In the genomic region with DNA sequence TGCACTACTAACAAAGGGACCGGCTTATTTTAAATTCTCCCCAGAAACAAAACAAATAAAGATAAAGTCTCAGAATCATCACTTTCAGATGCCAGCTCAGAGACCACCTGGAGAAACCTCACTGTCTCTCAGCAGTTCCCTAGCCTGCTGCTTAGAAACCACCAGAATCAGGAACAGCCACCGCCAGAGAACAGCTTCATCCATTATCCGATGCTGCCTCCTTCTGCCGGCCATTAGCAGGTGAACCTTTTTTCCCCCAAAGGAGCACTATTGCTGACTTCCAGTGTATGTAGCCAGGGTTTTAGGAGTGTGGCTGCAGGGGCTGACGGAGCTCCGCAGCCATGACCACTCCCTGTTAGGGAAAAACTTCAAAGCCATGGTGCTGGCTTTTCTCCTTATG, we compare ENCODE assay signal across 8 cellular contexts.
DNase-seq lines count a peak whose midpoint lies in the region; ATAC-seq and TF ChIP-seq lines count a peak whose summit lies in the region.

No MANE protein-coding gene starts in this region.

- ATAC-seq in T-cell (replicated peaks in 1 of 4): no peak

- DNase-seq in A172 (ENCODE audit: low spot score) (peak; percentile 49), anterior cingulate cortex (lab: John Stamatoyannopoulos, UW) (peak in 43 of 58 donors; percentile 2 to 60 (median 15)), hepatic stellate cell (ENCODE audit: low spot score) (peak; percentile 39), smooth muscle cell of the brain vasculature (ENCODE audit: low read depth, low spot score) (peak; percentile 49), T-cell (no peak)
- DNase-seq in activated T-helper 1 cell treated with anti-CD3 and anti-CD28 coated beads, Interleukin-12 subunit alpha, Interleukin-12 subunit beta, Interleukin-2, Interleukin-4 antibody, amounts not matched to agents 30 ng/mL and 10 ng/mL and 1 ng/mL, durations not matched to agents 14 hours and 24 hours and 36 hours (ENCODE audit: low spot score): no peak
- no peak for DNase-seq in central memory CD4-positive, alpha-beta T cell

- POLR2A ChIA-PET in HEK293 (lab: Yijun Ruan, JAX): no interaction called here
- POLR2A ChIA-PET in T-cell (lab: Charles Lee): interaction anchor here in 1 of 2 donors (0.7 kb wide), 1 partner anchor 770 kb away, joined by 3 read pairs; no protein-coding TSS in a partner anchor

- H3K4me1 ChIP-seq in HEK293 (ENCODE audit: control insufficient read depth, insufficient read depth, low read length): no peaks in the 10 kb centered on the region; the same call in 1 of the 2 replicates

- H3K4me3 ChIP-seq in HEK293 (ENCODE audit: low read depth, low read length): no peak overlapping the region

- H3K4me3 Mint-ChIP-seq in activated T-helper 1 cell treated with anti-CD3 and anti-CD28 coated beads, Interleukin-12 subunit alpha, Interleukin-12 subunit beta, Interleukin-2, Interleukin-4 antibody, amounts not matched to agents 30 ng/mL and 10 ng/mL and 1 ng/mL, durations not matched to agents 14 hours and 24 hours and 36 hours: no peak overlapping the region
- no peak overlapping the region for H3K4me3 Mint-ChIP-seq in T-cell

- H3K36me3 Mint-ChIP-seq in activated T-helper 1 cell treated with anti-CD3 and anti-CD28 coated beads, Interleukin-12 subunit alpha, Interleukin-12 subunit beta, Interleukin-2, Interleukin-4 antibody, amounts not matched to agents 30 ng/mL and 10 ng/mL and 1 ng/mL, durations not matched to agents 14 hours and 24 hours and 36 hours (ENCODE audit: low read depth): no peaks in the 10 kb centered on the region
- no peaks in the 10 kb centered on the region for H3K36me3 Mint-ChIP-seq in T-cell

- intact Hi-C loops in activated T-helper 1 cell treated with anti-CD3 and anti-CD28 coated beads, Interleukin-12 subunit alpha, Interleukin-12 subunit beta, Interleukin-2, Interleukin-4 antibody, amounts not matched to agents 30 ng/mL and 10 ng/mL and 1 ng/mL, durations not matched to agents 14 hours and 24 hours and 36 hours (cut with micrococcal nuclease): no loop called here

- H3K36me3 ChIP-seq in HEK293 (ENCODE audit: control insufficient read depth in 2 of 2, insufficient read depth in 1 of 2, low read length in 2 of 2): no peaks in the 10 kb centered on the region

- CTCF ChIA-PET in HEK293 (lab: Yijun Ruan, JAX) (interaction anchor here (0.6 to 1.4 kb wide), 6 partner anchors 10 to 1809 kb away, joined by 3 to 7 read pairs (median 4); no protein-coding TSS in a partner anchor), T-cell (lab: Charles Lee) (interaction anchor here in 1 of 2 donors (0.6 kb wide), 1 partner anchor 771 kb away, joined by 3 read pairs; no protein-coding TSS in a partner anchor)

- no peak overlapping the region for H3K27ac Mint-ChIP-seq in activated T-helper 1 cell treated with anti-CD3 and anti-CD28 coated beads, Interleukin-12 subunit alpha, Interleukin-12 subunit beta, Interleukin-2, Interleukin-4 antibody, amounts not matched to agents 30 ng/mL and 10 ng/mL and 1 ng/mL, durations not matched to agents 14 hours and 24 hours and 36 hours
- H3K27ac Mint-ChIP-seq in T-cell: no peak overlapping the region

- peak; percentile 73 for TF ChIP-seq CTCF in HEK293 (tag by site-specific recombination; IDR thresholded peaks at IDR 0.05)

- H3K4me1 Mint-ChIP-seq in activated T-helper 1 cell treated with anti-CD3 and anti-CD28 coated beads, Interleukin-12 subunit alpha, Interleukin-12 subunit beta, Interleukin-2, Interleukin-4 antibody, amounts not matched to agents 30 ng/mL and 10 ng/mL and 1 ng/mL, durations not matched to agents 14 hours and 24 hours and 36 hours (ENCODE audit: low read depth): no peaks in the 10 kb centered on the region
- no peaks in the 10 kb centered on the region for H3K4me1 Mint-ChIP-seq in T-cell

- H3K27me3 Mint-ChIP-seq in activated T-helper 1 cell treated with anti-CD3 and anti-CD28 coated beads, Interleukin-12 subunit alpha, Interleukin-12 subunit beta, Interleukin-2, Interleukin-4 antibody, amounts not matched to agents 30 ng/mL and 10 ng/mL and 1 ng/mL, durations not matched to agents 14 hours and 24 hours and 36 hours (ENCODE audit: insufficient read depth): peaks cover 2% of the 10 kb centered on the region
- peaks cover 2 to 5% of the 10 kb centered on the region in 2 donors for H3K27me3 Mint-ChIP-seq in T-cell

- H3K9me3 ChIP-seq in HEK293 (ENCODE audit: control insufficient read depth, insufficient read depth, low read depth, low read length): no peaks in the 10 kb centered on the region

- H3K27ac ChIP-seq in HEK293 (ENCODE audit: extremely low read depth, low read depth, low read length): no peak overlapping the region

- H3K9me3 Mint-ChIP-seq in activated T-helper 1 cell treated with anti-CD3 and anti-CD28 coated beads, Interleukin-12 subunit alpha, Interleukin-12 subunit beta, Interleukin-2, Interleukin-4 antibody, amounts not matched to agents 30 ng/mL and 10 ng/mL and 1 ng/mL, durations not matched to agents 14 hours and 24 hours and 36 hours: no peaks in the 10 kb centered on the region
- H3K9me3 Mint-ChIP-seq in T-cell: peaks cover 2 to 4% (median 4%) of the 10 kb centered on the region in 3 donors

TF ChIP-seq in HEK293, 187 proteins besides CTCF, POLR2A, EP300 and RAD21 (continues in another document):
- TF ChIP-seq PRDM1 (tag by site-specific recombination; IDR thresholded peaks at IDR 0.05) (no peak), WT1 (tag by site-specific recombination; IDR thresholded peaks at IDR 0.05) (no peak), KLF8 (tag by site-specific recombination; IDR thresholded peaks at IDR 0.05) (no peak), ZNF654 (tag by site-specific recombination; IDR thresholded peaks at IDR 0.05; ENCODE audit: low read depth) (peak; percentile 60), ZNF341 (tag by site-specific recombination; IDR thresholded peaks at IDR 0.05; ENCODE audit: low read depth) (no peak), ZNF518A (tag by site-specific recombination; conservative IDR thresholded peaks at IDR 0.05; ENCODE audit: low read depth) (no peak)
- TF ChIP-seq, protein P1, sequence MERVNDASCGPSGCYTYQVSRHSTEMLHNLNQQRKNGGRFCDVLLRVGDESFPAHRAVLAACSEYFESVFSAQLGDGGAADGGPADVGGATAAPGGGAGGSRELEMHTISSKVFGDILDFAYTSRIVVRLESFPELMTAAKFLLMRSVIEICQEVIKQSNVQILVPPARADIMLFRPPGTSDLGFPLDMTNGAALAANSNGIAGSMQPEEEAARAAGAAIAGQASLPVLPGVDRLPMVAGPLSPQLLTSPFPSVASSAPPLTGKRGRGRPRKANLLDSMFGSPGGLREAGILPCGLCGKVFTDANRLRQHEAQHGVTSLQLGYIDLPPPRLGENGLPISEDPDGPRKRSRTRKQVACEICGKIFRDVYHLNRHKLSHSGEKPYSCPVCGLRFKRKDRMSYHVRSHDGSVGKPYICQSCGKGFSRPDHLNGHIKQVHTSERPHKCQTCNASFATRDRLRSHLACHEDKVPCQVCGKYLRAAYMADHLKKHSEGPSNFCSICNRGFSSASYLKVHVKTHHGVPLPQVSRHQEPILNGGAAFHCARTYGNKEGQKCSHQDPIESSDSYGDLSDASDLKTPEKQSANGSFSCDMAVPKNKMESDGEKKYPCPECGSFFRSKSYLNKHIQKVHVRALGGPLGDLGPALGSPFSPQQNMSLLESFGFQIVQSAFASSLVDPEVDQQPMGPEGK (tag by site-specific recombination; IDR thresholded peaks at IDR 0.05): no peak

Comparison
In these comparisons a context has a peak if more than half of its experiments do, and no peak if none do; other contexts are left out.
1. DNase-seq: peak in A172 (single experiment), anterior cingulate cortex (43 of 58), hepatic stellate cell (single experiment) and smooth muscle cell of the brain vasculature (single experiment); none in activated T-helper 1 cell treated with anti-CD3 and anti-CD28 coated beads, Interleukin-12 subunit alpha, Interleukin-12 subunit beta, Interleukin-2, Interleukin-4 antibody, amounts not matched to agents 30 ng/mL and 10 ng/mL and 1 ng/mL, durations not matched to agents 14 hours and 24 hours and 36 hours (single experiment), central memory CD4-positive, alpha-beta T cell (single experiment) and T-cell (0 of 34).